ENCODE assay signal across 8 cellular contexts in the genomic region with DNA sequence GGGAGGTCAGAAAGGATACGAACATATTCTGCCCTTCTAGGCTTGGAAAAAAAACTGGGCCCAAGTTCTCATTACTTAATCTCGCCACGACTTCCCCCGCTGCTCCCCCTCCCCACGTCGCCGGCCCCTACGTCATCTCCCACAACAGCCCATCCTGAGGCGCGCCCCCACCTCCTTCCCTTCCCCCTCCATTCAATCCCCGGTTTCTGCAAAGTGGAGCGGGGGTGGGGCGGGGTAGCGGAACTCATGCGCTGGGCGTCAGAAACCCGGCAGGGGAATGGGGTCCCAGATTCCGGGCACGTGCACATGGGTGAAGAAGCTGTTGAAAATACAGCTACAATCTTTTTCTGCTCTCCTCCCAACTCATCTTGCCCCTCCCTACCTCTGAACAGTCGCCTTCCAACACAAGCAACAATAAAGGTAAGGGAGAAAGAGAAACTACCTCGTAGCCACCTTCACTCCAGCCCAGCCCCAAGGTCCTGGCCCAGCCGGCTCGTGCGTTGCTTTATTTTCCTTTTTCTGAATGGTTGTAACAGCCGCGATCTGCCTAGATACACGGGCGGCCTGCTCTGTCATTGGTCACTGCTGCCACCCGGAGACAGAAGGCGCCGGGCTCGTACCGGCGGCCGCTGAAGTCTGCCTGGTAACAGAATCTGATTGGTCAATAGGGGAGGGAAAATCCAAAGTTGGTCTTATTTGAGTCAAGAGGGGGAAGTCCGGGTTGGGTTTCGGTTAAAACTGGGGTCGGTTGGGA. TPM values are rescaled to one million over a fixed set of nuclear protein-coding genes. Genes with fewer than 3 reads are reported as not detected.
DNase-seq lines count a peak whose midpoint lies in the region; ATAC-seq, FAIRE-seq and TF ChIP-seq lines count a peak whose summit lies in the region.

A gene (minus strand): TSS at position 484 of the 754 bp plus-strand sequence. CDS start 932 bp downstream, outside the sequence.

- H3K27ac ChIP-seq in small intestine (ENCODE audit: low read depth in 1 of 2, low read length in 1 of 2), result peak within 1 kb of the TSS; percentile 82 to 98

- CTCF ChIA-PET in AG04449 (lab: Yijun Ruan, JAX), result interaction anchor here (0.8 to 1.4 kb wide), 2 partner anchors 36 to 50 kb away, joined by 3 to 4 read pairs; no protein-coding TSS in a partner anchor

- peak within 1 kb of the TSS; percentile 61 for H3K4me3 ChIP-seq in AG04449 (ENCODE audit: low read depth, low read length)
- H3K4me3 ChIP-seq in WI38 (ENCODE audit: low read depth, low read length), result peak within 1 kb of the TSS; percentile 83
- peak within 1 kb of the TSS; percentile 54 for H3K4me3 ChIP-seq in bronchial epithelial cell (ENCODE audit: low read depth, low read length)
- peak within 1 kb of the TSS; percentile 52 to 82 for H3K4me3 ChIP-seq in small intestine (ENCODE audit: low read depth in 1 of 2, low read length in 2 of 2)

- WGBS in small intestine, 3 donors, result 0 to 1% (median 1%) methylated on average over 36 to 38 of the region's 38 CpGs

- no peaks in the 10 kb centered on the region for H3K27me3 ChIP-seq in bronchial epithelial cell (ENCODE audit: control insufficient read depth, insufficient read depth, low read length)
- H3K27me3 ChIP-seq in small intestine (ENCODE audit: control insufficient read depth in 2 of 2, insufficient read depth in 2 of 2, low read length in 2 of 2), result no peaks in the 10 kb centered on the region

- DNase-seq in AG04449 (ENCODE audit: low read depth, low spot score) (peak; percentile 85), NCI-H2227 treated with DMSO at 0.1 percent for 48 hours (lab: John Stamatoyannopoulos, UW) (peak; percentile 96), bronchial epithelial cell (ENCODE audit: low read depth) (peak; percentile 97), iPS-NIHi11 (ENCODE audit: low spot score) (peak; percentile 92), small intestine (peak; percentile 99)

- TF ChIP-seq CTCF in AG04449 (IDR thresholded peaks at IDR 0.05; ENCODE audit: insufficient read depth, low read length, missing control alignments) (no peak), WI38 (IDR thresholded peaks at IDR 0.05; ENCODE audit: low read depth, low read length) (no peak), bronchial epithelial cell (IDR thresholded peaks at IDR 0.05; ENCODE audit: insufficient read depth, low read length, severe bottlenecking) (no peak)

- H3K9me3 ChIP-seq in small intestine (ENCODE audit: control insufficient read depth, low read depth), result no peaks in the 10 kb centered on the region

- no peak for FAIRE-seq in bronchial epithelial cell (lab: Jason Lieb, UNC)
- FAIRE-seq in small intestine (lab: Jason Lieb, UNC), result peak; percentile 44

- H3K4me1 ChIP-seq in small intestine (ENCODE audit: control insufficient read depth in 2 of 2, insufficient read depth in 1 of 2, low read depth in 1 of 2, low read length in 1 of 2), result peaks cover 4 to 8% of the 10 kb centered on the region in 2 donors

- ATAC-seq in GM18907 (IDR thresholded peaks at IDR 0.05; ENCODE audit: unreplicated experiment) (peak; percentile 93), HG03159 (IDR thresholded peaks at IDR 0.05; ENCODE audit: unreplicated experiment) (peak; percentile 93)

- H3K36me3 ChIP-seq in bronchial epithelial cell (ENCODE audit: control insufficient read depth, insufficient read depth, low read length) (peaks cover 17% of the 10 kb centered on the region), small intestine (ENCODE audit: control insufficient read depth in 2 of 2, insufficient read depth in 2 of 2, low read length in 2 of 2) (peaks cover 8 to 12% of the 10 kb centered on the region in 2 donors)

- POLR2A ChIA-PET in AG04449 (lab: Yijun Ruan, JAX), result interaction anchor here (0.5 kb wide), 1 partner anchor 123 kb away, joined by 3 read pairs; no protein-coding TSS in a partner anchor

RNA-seq across cellular contexts. Expression of the gene that starts here (rescaled TPM):
- total RNA-seq in bronchial epithelial cell, result 8.8 and 16.6 TPM in 2 replicates
- 10 to 100 TPM; 12.4 to 30.7 (median 21.0) TPM for polyA plus RNA-seq in small intestine

Comparison
In these comparisons a context has a peak if more than half of its experiments do, and no peak if none do; other contexts are left out.
1. Peak in every context shown above with its lines: DNase-seq, ATAC-seq, H3K4me3 ChIP-seq and H3K27ac ChIP-seq.